In genomic region chr3:188446791-188447190, GRCh38 we compare ENCODE assay signal across 13 cellular contexts.
DNase-seq lines count a peak whose midpoint lies in the region; ATAC-seq and TF ChIP-seq lines count a peak whose summit lies in the region.
"Had no signal": no experiment of that assay in that cellular context is flagged by ENCODE, and none has a peak within 500 bp of the region (broad histone marks: within the 10 kb centered on the region; RNA-seq: fewer than 3 reads in every experiment).

No MANE protein-coding gene starts in this region.

- H3K27me3 ChIP-seq in BLaER1 treated with 17β-estradiol and CSF1 and Interleukin-3, amounts not matched to agents 10 nM and 100 nM: no peaks in the 10 kb centered on the region
- H3K27me3 ChIP-seq in MM.1S (replicated peaks; ENCODE audit: insufficient read depth, low read length) (peaks cover 41% of the 10 kb centered on the region), right lobe of liver (no peaks in the 10 kb centered on the region)

- H4K20me1 ChIP-seq in BLaER1 treated with 17β-estradiol and CSF1 and Interleukin-3, amounts not matched to agents 10 nM and 100 nM: no peaks in the 10 kb centered on the region
- H4K20me1 ChIP-seq in MM.1S (ENCODE audit: insufficient read depth, low read length): peaks cover 4% of the 10 kb centered on the region; the same call in 1 of the 2 replicates

- H3K4me1 ChIP-seq in BLaER1 treated with 17β-estradiol and CSF1 and Interleukin-3, amounts not matched to agents 10 nM and 100 nM: peaks cover 38 to 57% (median 48%) of the 10 kb centered on the region in 10 experiments
- H3K4me1 ChIP-seq in MM.1S (ENCODE audit: low read length): peaks cover 13% of the 10 kb centered on the region
- no peaks in the 10 kb centered on the region for H3K4me1 ChIP-seq in right lobe of liver

- peak overlapping the region in 6 of 11 experiments; percentile 30 to 62 (median 49); a peak in 9 of 22 replicates for H3K9ac ChIP-seq in BLaER1 treated with 17β-estradiol and CSF1 and Interleukin-3, amounts not matched to agents 10 nM and 100 nM
- no peak overlapping the region for H3K9ac ChIP-seq in MM.1S (ENCODE audit: low read length)

- H3F3A ChIP-seq in MM.1S (ENCODE audit: insufficient read depth, low read length): peaks cover 12% of the 10 kb centered on the region

- H3K4me2 ChIP-seq in BLaER1 treated with 17β-estradiol and CSF1 and Interleukin-3, amounts not matched to agents 10 nM and 100 nM: peak overlapping the region; percentile 30 to 82 (median 65)
- H3K4me2 ChIP-seq in MM.1S (ENCODE audit: low read depth, low read length): peak overlapping the region; percentile 3; the same call in 1 of the 2 replicates

- no peak for TF ChIP-seq POLR2A in right lobe of liver (IDR thresholded peaks at IDR 0.05)

- no peaks in the 10 kb centered on the region for H3K79me2 ChIP-seq in MM.1S (ENCODE audit: low read length)

- TF ChIP-seq CTCF in MM.1S (IDR thresholded peaks at IDR 0.05; ENCODE audit: low read length) (no peak), right lobe of liver (IDR thresholded peaks at IDR 0.05) (no peak)

- no peak overlapping the region for H3K4me3 ChIP-seq in BLaER1 treated with 17β-estradiol and CSF1 and Interleukin-3, amounts not matched to agents 10 nM and 100 nM
- H3K4me3 ChIP-seq in MM.1S (ENCODE audit: low read length) (no peak overlapping the region), right lobe of liver (no peak overlapping the region)

- peak; percentile 38 for DNase-seq in MM.1S
- DNase-seq in right lobe of liver: no peak
- DNase-seq in cerebellar nuclear complex (lab: John Stamatoyannopoulos, UW): no peak
- DNase-seq in kidney glomerular epithelial cell (lab: John Stamatoyannopoulos, UW): no peak
- DNase-seq in activated CD4-positive, alpha-beta T cell treated with anti-CD3 and anti-CD28 coated beads for 48 hours: no peak
- DNase-seq: activated CD8-positive, alpha-beta memory T cell treated with anti-CD3 and anti-CD28 coated beads, Interleukin-2, amount 10 ng/mL, durations not matched to agents 7 days and 5 days; Karpas-422; nephron progenitor cell; stimulated activated naive CD8-positive, alpha-beta T cell treated with anti-CD3 and anti-CD28 coated beads, Interleukin-15, Interleukin-2, amounts not matched to agents 100 U/mL and 50 U/mL, for 24 hours had no signal

- H3K9me2 ChIP-seq in MM.1S (replicated peaks; ENCODE audit: insufficient read depth, low read length): no peaks in the 10 kb centered on the region

- peaks cover 0 to 20% (median 8%) of the 10 kb centered on the region in 11 experiments; a peak in 7 of 22 replicates for H3K36me3 ChIP-seq in BLaER1 treated with 17β-estradiol and CSF1 and Interleukin-3, amounts not matched to agents 10 nM and 100 nM
- H3K36me3 ChIP-seq in MM.1S (replicated peaks; ENCODE audit: insufficient read depth, low read length) (no peaks in the 10 kb centered on the region), right lobe of liver (no peaks in the 10 kb centered on the region)

- H3K27ac ChIP-seq in BLaER1 treated with 17β-estradiol and CSF1 and Interleukin-3, amounts not matched to agents 10 nM and 100 nM: peak overlapping the region; percentile 13 to 68 (median 44); a peak in 18 of 22 replicates
- H3K27ac ChIP-seq in MM.1S (ENCODE audit: low read length): no peak overlapping the region
- no peak overlapping the region for H3K27ac ChIP-seq in right lobe of liver
- H3K27ac ChIP-seq: epithelial cell of prostate had no signal

- intact Hi-C loops in right lobe of liver (cut with DNase I): no loop called here

- ATAC-seq in GM19023 (IDR thresholded peaks at IDR 0.05; ENCODE audit: unreplicated experiment) (peak; percentile 64), HG02852 (IDR thresholded peaks at IDR 0.05; ENCODE audit: unreplicated experiment) (peak; percentile 79), right lobe of liver (no peak)
- ATAC-seq: activated CD8-positive, alpha-beta memory T cell treated with anti-CD3 and anti-CD28 coated beads, Interleukin-2, amount 10 ng/mL, durations not matched to agents 7 days and 5 days had no signal

- H3K9me3 ChIP-seq in BLaER1 treated with 17β-estradiol and CSF1 and Interleukin-3, amounts not matched to agents 10 nM and 100 nM (replicated peaks in 1 of 11): peaks cover 5 to 36% (median 31%) of the 10 kb centered on the region in 11 experiments; a peak in 21 of 22 replicates
- H3K9me3 ChIP-seq in MM.1S (replicated peaks; ENCODE audit: insufficient read depth, low read length): no peaks in the 10 kb centered on the region
- H3K9me3 ChIP-seq in right lobe of liver: no peaks in the 10 kb centered on the region

- 76% methylated on average over 2 of the region's 2 CpGs for WGBS in right lobe of liver (ENCODE audit: insufficient coverage, low coverage, low lambda C conversion rate, missing lambda C conversion rate)

- H2AFZ ChIP-seq in MM.1S (ENCODE audit: low read length): no peak overlapping the region

Comparison
In these comparisons a context has a peak if more than half of its experiments do, and no peak if none do; other contexts are left out.
1. H3K27ac ChIP-seq: peak in BLaER1 treated with 17β-estradiol and CSF1 and Interleukin-3, amounts not matched to agents 10 nM and 100 nM (11 of 11); none in MM.1S (single experiment) and right lobe of liver (0 of 3).
2. ATAC-seq: peak in GM19023 (single experiment) and HG02852 (single experiment); none in right lobe of liver (0 of 4).